In the genomic region with DNA sequence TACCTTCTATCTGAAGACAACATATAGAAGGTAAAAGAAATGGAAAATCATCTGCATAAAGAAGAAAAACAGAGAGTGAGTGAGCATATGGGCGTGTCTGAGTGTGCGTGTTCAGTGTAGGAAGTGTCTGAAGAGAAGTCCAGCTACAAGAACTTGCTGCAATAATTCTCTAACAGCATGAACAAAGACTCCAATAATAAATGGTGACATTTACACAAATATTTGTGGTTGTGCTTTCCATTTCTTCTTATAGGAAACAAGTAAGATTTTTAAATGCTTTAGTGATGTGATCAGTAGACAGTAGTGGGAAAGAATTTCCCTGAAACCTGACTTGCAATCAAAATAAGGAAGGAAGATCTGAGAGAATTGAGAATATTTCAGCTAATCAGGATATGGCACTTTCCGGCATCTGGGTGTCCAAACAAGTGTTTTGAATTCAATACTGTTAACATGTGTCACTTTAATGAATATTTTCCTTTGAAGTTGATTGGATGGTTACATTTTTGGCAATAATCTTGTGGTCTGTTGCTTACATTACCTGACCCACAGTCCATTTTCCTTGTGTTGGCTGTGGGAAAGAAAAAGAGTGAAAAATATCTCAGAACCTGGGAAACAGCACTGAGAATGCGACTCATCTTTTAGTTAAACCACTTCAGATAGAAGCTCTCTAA, we compare ENCODE assay signal across 1 cellular context.
TF ChIP-seq lines count a peak whose summit lies in the region.

No MANE protein-coding gene starts in this region.

TF ChIP-seq in GM23338, 12 proteins besides CTCF, POLR2A, EP300 and RAD21 (continued from another document):
- TF ChIP-seq, protein P1, sequence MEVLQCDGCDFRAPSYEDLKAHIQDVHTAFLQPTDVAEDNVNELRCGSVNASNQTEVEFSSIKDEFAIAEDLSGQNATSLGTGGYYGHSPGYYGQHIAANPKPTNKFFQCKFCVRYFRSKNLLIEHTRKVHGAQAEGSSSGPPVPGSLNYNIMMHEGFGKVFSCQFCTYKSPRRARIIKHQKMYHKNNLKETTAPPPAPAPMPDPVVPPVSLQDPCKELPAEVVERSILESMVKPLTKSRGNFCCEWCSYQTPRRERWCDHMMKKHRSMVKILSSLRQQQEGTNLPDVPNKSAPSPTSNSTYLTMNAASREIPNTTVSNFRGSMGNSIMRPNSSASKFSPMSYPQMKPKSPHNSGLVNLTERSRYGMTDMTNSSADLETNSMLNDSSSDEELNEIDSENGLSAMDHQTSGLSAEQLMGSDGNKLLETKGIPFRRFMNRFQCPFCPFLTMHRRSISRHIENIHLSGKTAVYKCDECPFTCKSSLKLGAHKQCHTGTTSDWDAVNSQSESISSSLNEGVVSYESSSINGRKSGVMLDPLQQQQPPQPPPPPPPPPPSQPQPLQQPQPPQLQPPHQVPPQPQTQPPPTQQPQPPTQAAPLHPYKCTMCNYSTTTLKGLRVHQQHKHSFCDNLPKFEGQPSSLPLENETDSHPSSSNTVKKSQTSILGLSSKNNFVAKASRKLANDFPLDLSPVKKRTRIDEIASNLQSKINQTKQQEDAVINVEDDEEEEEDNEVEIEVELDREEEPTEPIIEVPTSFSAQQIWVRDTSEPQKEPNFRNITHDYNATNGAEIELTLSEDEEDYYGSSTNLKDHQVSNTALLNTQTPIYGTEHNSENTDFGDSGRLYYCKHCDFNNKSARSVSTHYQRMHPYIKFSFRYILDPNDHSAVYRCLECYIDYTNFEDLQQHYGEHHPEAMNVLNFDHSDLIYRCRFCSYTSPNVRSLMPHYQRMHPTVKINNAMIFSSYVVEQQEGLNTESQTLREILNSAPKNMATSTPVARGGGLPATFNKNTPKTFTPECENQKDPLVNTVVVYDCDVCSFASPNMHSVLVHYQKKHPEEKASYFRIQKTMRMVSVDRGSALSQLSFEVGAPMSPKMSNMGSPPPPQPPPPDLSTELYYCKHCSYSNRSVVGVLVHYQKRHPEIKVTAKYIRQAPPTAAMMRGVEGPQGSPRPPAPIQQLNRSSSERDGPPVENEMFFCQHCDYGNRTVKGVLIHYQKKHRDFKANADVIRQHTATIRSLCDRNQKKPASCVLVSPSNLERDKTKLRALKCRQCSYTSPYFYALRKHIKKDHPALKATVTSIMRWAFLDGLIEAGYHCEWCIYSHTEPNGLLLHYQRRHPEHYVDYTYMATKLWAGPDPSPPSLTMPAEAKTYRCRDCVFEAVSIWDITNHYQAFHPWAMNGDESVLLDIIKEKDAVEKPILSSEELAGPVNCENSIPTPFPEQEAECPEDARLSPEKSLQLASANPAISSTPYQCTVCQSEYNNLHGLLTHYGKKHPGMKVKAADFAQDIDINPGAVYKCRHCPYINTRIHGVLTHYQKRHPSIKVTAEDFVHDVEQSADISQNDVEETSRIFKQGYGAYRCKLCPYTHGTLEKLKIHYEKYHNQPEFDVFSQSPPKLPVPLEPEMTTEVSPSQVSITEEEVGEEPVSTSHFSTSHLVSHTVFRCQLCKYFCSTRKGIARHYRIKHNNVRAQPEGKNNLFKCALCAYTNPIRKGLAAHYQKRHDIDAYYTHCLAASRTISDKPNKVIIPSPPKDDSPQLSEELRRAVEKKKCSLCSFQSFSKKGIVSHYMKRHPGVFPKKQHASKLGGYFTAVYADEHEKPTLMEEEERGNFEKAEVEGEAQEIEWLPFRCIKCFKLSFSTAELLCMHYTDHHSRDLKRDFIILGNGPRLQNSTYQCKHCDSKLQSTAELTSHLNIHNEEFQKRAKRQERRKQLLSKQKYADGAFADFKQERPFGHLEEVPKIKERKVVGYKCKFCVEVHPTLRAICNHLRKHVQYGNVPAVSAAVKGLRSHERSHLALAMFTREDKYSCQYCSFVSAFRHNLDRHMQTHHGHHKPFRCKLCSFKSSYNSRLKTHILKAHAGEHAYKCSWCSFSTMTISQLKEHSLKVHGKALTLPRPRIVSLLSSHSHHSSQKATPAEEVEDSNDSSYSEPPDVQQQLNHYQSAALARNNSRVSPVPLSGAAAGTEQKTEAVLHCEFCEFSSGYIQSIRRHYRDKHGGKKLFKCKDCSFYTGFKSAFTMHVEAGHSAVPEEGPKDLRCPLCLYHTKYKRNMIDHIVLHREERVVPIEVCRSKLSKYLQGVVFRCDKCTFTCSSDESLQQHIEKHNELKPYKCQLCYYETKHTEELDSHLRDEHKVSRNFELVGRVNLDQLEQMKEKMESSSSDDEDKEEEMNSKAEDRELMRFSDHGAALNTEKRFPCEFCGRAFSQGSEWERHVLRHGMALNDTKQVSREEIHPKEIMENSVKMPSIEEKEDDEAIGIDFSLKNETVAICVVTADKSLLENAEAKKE (CRISPR knock-in tag; IDR thresholded peaks at IDR 0.05): no peak
- TF ChIP-seq STAT1 (IDR thresholded peaks at IDR 0.05; ENCODE audit: unreplicated experiment) (no peak), CREB1 (CRISPR knock-in tag; IDR thresholded peaks at IDR 0.05; ENCODE audit: low read depth) (no peak), ZNF331 (CRISPR knock-in tag; IDR thresholded peaks at IDR 0.05; ENCODE audit: low read depth) (no peak), JUNB (IDR thresholded peaks at IDR 0.05; ENCODE audit: unreplicated experiment) (no peak), ZNF114 (CRISPR knock-in tag; IDR thresholded peaks at IDR 0.05) (no peak), EZH2phosphoT487 (IDR thresholded peaks at IDR 0.05; ENCODE audit: unreplicated experiment) (no peak), NANOG (IDR thresholded peaks at IDR 0.05; ENCODE audit: borderline replicate concordance) (no peak), EZH2 (IDR thresholded peaks at IDR 0.05; ENCODE audit: low read depth, unreplicated experiment) (no peak)
- TF ChIP-seq, protein P2, sequence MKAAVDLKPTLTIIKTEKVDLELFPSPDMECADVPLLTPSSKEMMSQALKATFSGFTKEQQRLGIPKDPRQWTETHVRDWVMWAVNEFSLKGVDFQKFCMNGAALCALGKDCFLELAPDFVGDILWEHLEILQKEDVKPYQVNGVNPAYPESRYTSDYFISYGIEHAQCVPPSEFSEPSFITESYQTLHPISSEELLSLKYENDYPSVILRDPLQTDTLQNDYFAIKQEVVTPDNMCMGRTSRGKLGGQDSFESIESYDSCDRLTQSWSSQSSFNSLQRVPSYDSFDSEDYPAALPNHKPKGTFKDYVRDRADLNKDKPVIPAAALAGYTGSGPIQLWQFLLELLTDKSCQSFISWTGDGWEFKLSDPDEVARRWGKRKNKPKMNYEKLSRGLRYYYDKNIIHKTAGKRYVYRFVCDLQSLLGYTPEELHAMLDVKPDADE (IDR thresholded peaks at IDR 0.05): no peak
- TF ChIP-seq, protein P3, sequence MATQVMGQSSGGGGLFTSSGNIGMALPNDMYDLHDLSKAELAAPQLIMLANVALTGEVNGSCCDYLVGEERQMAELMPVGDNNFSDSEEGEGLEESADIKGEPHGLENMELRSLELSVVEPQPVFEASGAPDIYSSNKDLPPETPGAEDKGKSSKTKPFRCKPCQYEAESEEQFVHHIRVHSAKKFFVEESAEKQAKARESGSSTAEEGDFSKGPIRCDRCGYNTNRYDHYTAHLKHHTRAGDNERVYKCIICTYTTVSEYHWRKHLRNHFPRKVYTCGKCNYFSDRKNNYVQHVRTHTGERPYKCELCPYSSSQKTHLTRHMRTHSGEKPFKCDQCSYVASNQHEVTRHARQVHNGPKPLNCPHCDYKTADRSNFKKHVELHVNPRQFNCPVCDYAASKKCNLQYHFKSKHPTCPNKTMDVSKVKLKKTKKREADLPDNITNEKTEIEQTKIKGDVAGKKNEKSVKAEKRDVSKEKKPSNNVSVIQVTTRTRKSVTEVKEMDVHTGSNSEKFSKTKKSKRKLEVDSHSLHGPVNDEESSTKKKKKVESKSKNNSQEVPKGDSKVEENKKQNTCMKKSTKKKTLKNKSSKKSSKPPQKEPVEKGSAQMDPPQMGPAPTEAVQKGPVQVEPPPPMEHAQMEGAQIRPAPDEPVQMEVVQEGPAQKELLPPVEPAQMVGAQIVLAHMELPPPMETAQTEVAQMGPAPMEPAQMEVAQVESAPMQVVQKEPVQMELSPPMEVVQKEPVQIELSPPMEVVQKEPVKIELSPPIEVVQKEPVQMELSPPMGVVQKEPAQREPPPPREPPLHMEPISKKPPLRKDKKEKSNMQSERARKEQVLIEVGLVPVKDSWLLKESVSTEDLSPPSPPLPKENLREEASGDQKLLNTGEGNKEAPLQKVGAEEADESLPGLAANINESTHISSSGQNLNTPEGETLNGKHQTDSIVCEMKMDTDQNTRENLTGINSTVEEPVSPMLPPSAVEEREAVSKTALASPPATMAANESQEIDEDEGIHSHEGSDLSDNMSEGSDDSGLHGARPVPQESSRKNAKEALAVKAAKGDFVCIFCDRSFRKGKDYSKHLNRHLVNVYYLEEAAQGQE (IDR thresholded peaks at IDR 0.05; ENCODE audit: unreplicated experiment): no peak
